Comparison of ENCODE assay signal across 8 cellular contexts in genomic region chr3:177191108-177191779, GRCh38. TPM values are rescaled to one million over a fixed set of nuclear protein-coding genes. Genes with fewer than 3 reads are reported as not detected.
DNase-seq lines count a peak whose midpoint lies in the region; ATAC-seq and TF ChIP-seq lines count a peak whose summit lies in the region.

No MANE protein-coding gene starts in this region.

- no peaks in the 10 kb centered on the region for H3K27me3 Mint-ChIP-seq in type B pancreatic cell
- no peaks in the 10 kb centered on the region for H3K27me3 Mint-ChIP-seq in activated naive CD4-positive, alpha-beta T cell treated with anti-CD3 and anti-CD28 coated beads, Interleukin-2, amount 10 ng/mL, durations not matched to agents 7 days and 5 days

- no peaks in the 10 kb centered on the region for H3K27me3 ChIP-seq in heart right ventricle
- no peaks in the 10 kb centered on the region for H3K27me3 ChIP-seq in PC-9 (ENCODE audit: insufficient read depth, low read depth)

- H3F3A ChIP-seq in PC-9 (ENCODE audit: insufficient read depth, low read depth), result peaks cover 23% of the 10 kb centered on the region; the same call in 1 of the 2 replicates

- H2AFZ ChIP-seq in PC-9, result no peak overlapping the region

- no peaks in the 10 kb centered on the region for H3K9me3 Mint-ChIP-seq in type B pancreatic cell
- no peaks in the 10 kb centered on the region for H3K9me3 Mint-ChIP-seq in activated naive CD4-positive, alpha-beta T cell treated with anti-CD3 and anti-CD28 coated beads, Interleukin-2, amount 10 ng/mL, durations not matched to agents 7 days and 5 days

- intact Hi-C loops in heart right ventricle (cut with DNase I), result loop anchor here in 8 of 10 donors (5.0 to 10.0 kb wide), 8 partner anchors 66 to 1134 kb away; no protein-coding TSS in a partner anchor
- intact Hi-C loops in Right ventricle myocardium superior (cut with DNase I), result loop anchor here (5.0 kb wide), 1 partner anchor 134 kb away; no protein-coding TSS in a partner anchor
- intact Hi-C loops in PC-9 (cut with micrococcal nuclease; ENCODE audit: unreplicated experiment), result loop anchor here (10.0 kb wide), 1 partner anchor 964 kb away; no protein-coding TSS in a partner anchor

- H3K27ac ChIP-seq in heart right ventricle (peak overlapping the region in 8 of 10 donors; percentile 6 to 72 (median 48)), PC-9 (peak overlapping the region; percentile 31)

- H3K36me3 ChIP-seq in heart right ventricle, result no peaks in the 10 kb centered on the region
- H3K36me3 ChIP-seq in PC-9 (ENCODE audit: low read depth), result peaks cover 39% of the 10 kb centered on the region

- TF ChIP-seq CTCF in heart right ventricle (IDR thresholded peaks at IDR 0.05), result no peak
- no peak for TF ChIP-seq CTCF in PC-9 (conservative IDR thresholded peaks at IDR 0.05)
- TF ChIP-seq CTCF in type B pancreatic cell (conservative IDR thresholded peaks at IDR 0.05), result no peak

- peak overlapping the region; percentile 23 for H3K4me3 Mint-ChIP-seq in type B pancreatic cell
- H3K4me3 Mint-ChIP-seq in activated naive CD4-positive, alpha-beta T cell treated with anti-CD3 and anti-CD28 coated beads, Interleukin-2, amount 10 ng/mL, durations not matched to agents 7 days and 5 days, result no peak overlapping the region

- no peak for DNase-seq in heart right ventricle
- no peak for DNase-seq in Right ventricle myocardium superior
- DNase-seq in PC-9, result no peak
- DNase-seq in globus pallidus (ENCODE audit: low spot score), result peak; percentile 23
- DNase-seq in type B pancreatic cell (ENCODE audit: extremely low spot score, unreplicated experiment), result no peak
- no peak for DNase-seq in effector CD8-positive, alpha-beta T cell (lab: John Stamatoyannopoulos, UW)
- no peak for DNase-seq in activated naive CD4-positive, alpha-beta T cell treated with anti-CD3 and anti-CD28 coated beads, Interleukin-2, amount 10 ng/mL, durations not matched to agents 7 days and 5 days

- POLR2A ChIA-PET in PC-9 (lab: Charles Lee; ENCODE audit: unreplicated experiment), result no interaction called here

- H3K4me3 ChIP-seq in heart right ventricle, result no peak overlapping the region
- H3K4me3 ChIP-seq in PC-9, result no peak overlapping the region

- peaks cover 0 to 80% (median 46%) of the 10 kb centered on the region in 9 donors for H3K4me1 ChIP-seq in heart right ventricle
- H3K4me1 ChIP-seq in PC-9 (replicated peaks; ENCODE audit: insufficient read depth), result peaks cover 30% of the 10 kb centered on the region

- CTCF ChIA-PET in PC-9 (lab: Charles Lee), result no interaction called here
- CTCF ChIA-PET in activated naive CD4-positive, alpha-beta T cell treated with anti-CD3 and anti-CD28 coated beads, Interleukin-2, amount 10 ng/mL, durations not matched to agents 7 days and 5 days (lab: Charles Lee), result no interaction called here

- peak overlapping the region; percentile 35 for H3K4me2 ChIP-seq in PC-9

- H3K79me2 ChIP-seq in PC-9 (ENCODE audit: low read depth), result peaks cover 100% of the 10 kb centered on the region

- ATAC-seq in heart right ventricle, result no peak
- ATAC-seq in Right ventricle myocardium superior (ENCODE audit: poor library complexity), result no peak
- no peak for ATAC-seq in GM18870 (IDR thresholded peaks at IDR 0.05; ENCODE audit: unreplicated experiment)

- BruUV-seq in PC-9 (replicated peaks; lab: Mats Ljungman, UMichigan), result no TSS peak

- peaks cover 38% of the 10 kb centered on the region for H3K36me3 Mint-ChIP-seq in type B pancreatic cell
- peaks cover 37% of the 10 kb centered on the region for H3K36me3 Mint-ChIP-seq in activated naive CD4-positive, alpha-beta T cell treated with anti-CD3 and anti-CD28 coated beads, Interleukin-2, amount 10 ng/mL, durations not matched to agents 7 days and 5 days

- peak overlapping the region; percentile 42 for H3K27ac Mint-ChIP-seq in type B pancreatic cell
- no peak overlapping the region for H3K27ac Mint-ChIP-seq in activated naive CD4-positive, alpha-beta T cell treated with anti-CD3 and anti-CD28 coated beads, Interleukin-2, amount 10 ng/mL, durations not matched to agents 7 days and 5 days

- WGBS in heart right ventricle, 2 donors, result 39 to 44% methylated on average over 2 of the region's 2 CpGs

- H3K9me3 ChIP-seq in heart right ventricle, result peaks cover 0 to 3% (median 0%) of the 10 kb centered on the region in 11 donors
- no peaks in the 10 kb centered on the region for H3K9me3 ChIP-seq in PC-9 (ENCODE audit: insufficient read depth, low read depth)

- peaks cover 41% of the 10 kb centered on the region for H4K20me1 ChIP-seq in PC-9 (ENCODE audit: insufficient read depth)

- no peaks in the 10 kb centered on the region for H3K9me2 ChIP-seq in PC-9 (ENCODE audit: insufficient read depth)

- H3K4me1 Mint-ChIP-seq in type B pancreatic cell (ENCODE audit: unreplicated experiment), result peaks cover 37% of the 10 kb centered on the region
- peaks cover 57% of the 10 kb centered on the region for H3K4me1 Mint-ChIP-seq in activated naive CD4-positive, alpha-beta T cell treated with anti-CD3 and anti-CD28 coated beads, Interleukin-2, amount 10 ng/mL, durations not matched to agents 7 days and 5 days

RNA-seq across cellular contexts. Expression of gene TBL1XR1, which starts 6.0 kb away (rescaled TPM):
- 100 to 1,000 TPM in 8 of 10 donors, 10 to 100 TPM in 2; 79.6 to 184 (median 129) TPM for total RNA-seq in heart right ventricle
- 10 to 100 TPM; 25.7 to 33.6 TPM for polyA plus RNA-seq in heart right ventricle
- total RNA-seq in Right ventricle myocardium superior, result 90.8 TPM
- total RNA-seq in PC-9 (2021), result 232 and 243 TPM in 2 replicates
- 118 and 155 TPM in 2 replicates for total RNA-seq in type B pancreatic cell (ENCODE audit: low replicate concordance)
